Comparison of ENCODE assay signal across 13 cellular contexts in genomic region chr2:16623046-16623445, GRCh38. TPM values are rescaled to one million over a fixed set of nuclear protein-coding genes. Genes with fewer than 3 reads are reported as not detected.
A peak's percentile ranks its signal among the peaks of the same experiment; 100 is the strongest.
DNase-seq lines count a peak whose midpoint lies in the region; ATAC-seq and TF ChIP-seq lines count a peak whose summit lies in the region.
"Had no signal": no experiment of that assay in that cellular context is flagged by ENCODE, and none has a peak within 500 bp of the region (broad histone marks: within the 10 kb centered on the region; RNA-seq: fewer than 3 reads in every experiment).

No MANE protein-coding gene starts in this region.

- H3K36me3 ChIP-seq in OCI-LY3 (replicated peaks; ENCODE audit: low read depth, low read length) (peaks cover 11% of the 10 kb centered on the region), osteoblast (ENCODE audit: insufficient read depth, low read length) (no peaks in the 10 kb centered on the region)
- H3K36me3 ChIP-seq: neural progenitor cell had no signal

- intact Hi-C loops in CD4-positive, alpha-beta T cell (cut with DNase I, micrococcal nuclease): no loop called here

- TF ChIP-seq CTCF in CD4-positive, alpha-beta T cell (IDR thresholded peaks at IDR 0.05): no peak
- no peak for TF ChIP-seq CTCF in OCI-LY3 (IDR thresholded peaks at IDR 0.05; ENCODE audit: low read depth, low read length)
- no peak for TF ChIP-seq CTCF in osteoblast (IDR thresholded peaks at IDR 0.05; ENCODE audit: extremely low read depth, low read depth, low read length)

- POLR2A ChIA-PET in CD4-positive, alpha-beta T cell (lab: Charles Lee): interaction anchor here (0.6 to 1.5 kb wide), 3 partner anchors 15 to 43 kb away, joined by 3 to 6 read pairs (median 3); no protein-coding TSS in a partner anchor

- H3K27ac Mint-ChIP-seq in CD4-positive, alpha-beta T cell: peak overlapping the region; percentile 37
- H3K27ac Mint-ChIP-seq: neural progenitor cell had no signal

- H3K9ac ChIP-seq in OCI-LY3 (ENCODE audit: low read length): no peak overlapping the region
- H3K9ac ChIP-seq: neural progenitor cell had no signal

- no peaks in the 10 kb centered on the region for H3K27me3 ChIP-seq in CD4-positive, alpha-beta T cell (ENCODE audit: control insufficient read depth, insufficient read depth, low read length)
- H3K27me3 ChIP-seq in OCI-LY3 (ENCODE audit: low read depth, low read length) (no peaks in the 10 kb centered on the region), osteoblast (ENCODE audit: insufficient read depth, low read length) (no peaks in the 10 kb centered on the region)
- H3K27me3 ChIP-seq: neural progenitor cell had no signal

- no peak overlapping the region for H3K27ac ChIP-seq in CD4-positive, alpha-beta T cell (ENCODE audit: low read depth, low read length)
- H3K27ac ChIP-seq in OCI-LY3 (ENCODE audit: low read length): peak overlapping the region; percentile 19; the same call in 1 of the 2 replicates
- peak overlapping the region; percentile 29 for H3K27ac ChIP-seq in epithelial cell of prostate
- peak overlapping the region; percentile 49 for H3K27ac ChIP-seq in osteoblast (ENCODE audit: low read depth, low read length)
- H3K27ac ChIP-seq: neural progenitor cell had no signal

- CTCF ChIA-PET in CD4-positive, alpha-beta T cell (lab: Charles Lee): no interaction called here

- DNase-seq in CD4-positive, alpha-beta T cell: no peak
- DNase-seq in epithelial cell of prostate (ENCODE audit: low read depth, low spot score) (peak; percentile 73), osteoblast (ENCODE audit: insufficient read length, low spot score, missing footprints) (peak; percentile 66), epidermal melanocyte (ENCODE audit: insufficient read length, low spot score) (no peak)
- no peak for DNase-seq in activated CD4-positive, alpha-beta T cell treated with anti-CD3 and anti-CD28 coated beads, Interleukin-2, amount 50 U/mL, for 48 hours
- DNase-seq: activated CD4-positive, alpha-beta T cell treated with anti-CD3 and anti-CD28 coated beads for 1 hour; effector CD8-positive, alpha-beta T cell; NCI-H1930; SHP77 treated with DMSO at 0.1 percent for 48 hours had no signal

- H3K4me2 ChIP-seq in OCI-LY3 (ENCODE audit: low read length): peak overlapping the region; percentile 49
- no peak overlapping the region for H3K4me2 ChIP-seq in osteoblast (ENCODE audit: insufficient read depth, low read length)
- H3K4me2 ChIP-seq: neural progenitor cell had no signal

- H2AFZ ChIP-seq in OCI-LY3 (ENCODE audit: low read depth, low read length) (no peak overlapping the region), osteoblast (ENCODE audit: low read length) (no peak overlapping the region)
- H2AFZ ChIP-seq: neural progenitor cell had no signal

- peak overlapping the region; percentile 30 for H3K4me3 Mint-ChIP-seq in CD4-positive, alpha-beta T cell
- H3K4me3 Mint-ChIP-seq: neural progenitor cell had no signal

- H3K79me2 ChIP-seq in OCI-LY3 (ENCODE audit: low read length) (no peaks in the 10 kb centered on the region), osteoblast (ENCODE audit: insufficient read depth, low read length) (no peaks in the 10 kb centered on the region)

- H3K4me1 Mint-ChIP-seq in CD4-positive, alpha-beta T cell (ENCODE audit: low read depth): peaks cover 45% of the 10 kb centered on the region

- H3K27me3 Mint-ChIP-seq in CD4-positive, alpha-beta T cell: peaks cover 2% of the 10 kb centered on the region

- H3K36me3 Mint-ChIP-seq in CD4-positive, alpha-beta T cell (ENCODE audit: low read depth): no peaks in the 10 kb centered on the region

- H3K4me3 ChIP-seq in OCI-LY3 (ENCODE audit: low read length) (no peak overlapping the region), osteoblast (ENCODE audit: insufficient read depth, low read length) (no peak overlapping the region)
- H3K4me3 ChIP-seq: neural progenitor cell had no signal

- H3K9me3 Mint-ChIP-seq in CD4-positive, alpha-beta T cell: no peaks in the 10 kb centered on the region

- H4K20me1 ChIP-seq in OCI-LY3 (ENCODE audit: insufficient read depth, low read length) (no peaks in the 10 kb centered on the region), osteoblast (ENCODE audit: insufficient read depth, low read length) (no peaks in the 10 kb centered on the region)

- no peaks in the 10 kb centered on the region for H3K9me3 ChIP-seq in CD4-positive, alpha-beta T cell (ENCODE audit: control insufficient read depth, low read length)
- no peaks in the 10 kb centered on the region for H3K9me3 ChIP-seq in OCI-LY3 (ENCODE audit: insufficient read depth, low read length)
- H3K9me3 ChIP-seq in osteoblast (ENCODE audit: low read depth, low read length): no peaks in the 10 kb centered on the region

- H3K4me1 ChIP-seq in OCI-LY3 (ENCODE audit: low read length) (peaks cover 60% of the 10 kb centered on the region), osteoblast (ENCODE audit: insufficient read depth, low read length) (peaks cover 16% of the 10 kb centered on the region)

- ATAC-seq in CD4-positive, alpha-beta T cell (ENCODE audit: poor library complexity): no peak
- no peak for ATAC-seq in HG03521 (IDR thresholded peaks at IDR 0.05; ENCODE audit: unreplicated experiment)
- ATAC-seq in GM18868 (IDR thresholded peaks at IDR 0.05; ENCODE audit: unreplicated experiment): no peak

RNA-seq across cellular contexts. Expression of gene CYRIA, which starts 42.6 kb away (rescaled TPM):
- 1 to 10 TPM; 1.3 TPM for total RNA-seq in CD4-positive, alpha-beta T cell
- 1.8 and 2.2 TPM in 2 replicates for total RNA-seq in osteoblast

Comparison
In these comparisons a context has a peak if more than half of its experiments do, and no peak if none do; other contexts are left out.
1. DNase-seq: peak in epithelial cell of prostate (single experiment) and osteoblast (single experiment); none in CD4-positive, alpha-beta T cell (0 of 10), activated CD4-positive, alpha-beta T cell treated with anti-CD3 and anti-CD28 coated beads, Interleukin-2, amount 50 U/mL, for 48 hours (0 of 2) and epidermal melanocyte (single experiment).